Comparison of ENCODE assay signal across 23 cellular contexts in genomic region chr5:18024542-18024941, GRCh38.
"Had no signal": no experiment of that assay in that cellular context is flagged by ENCODE, and none has a peak within 500 bp of the region (broad histone marks: within the 10 kb centered on the region; RNA-seq: fewer than 3 reads in every experiment).

No MANE protein-coding gene starts in this region.

- DNase-seq: activated CD4-positive, alpha-beta T cell treated with anti-CD3 and anti-CD28 coated beads for 4 hours; activated CD4-positive, alpha-beta T cell treated with anti-CD3 and anti-CD28 coated beads, Interleukin-2, amount 50 U/mL, for 4 hours; activated naive CD4-positive, alpha-beta T cell; activated T-cell treated with anti-CD3 and anti-CD28 coated beads for 4 hours; activated T-cell treated with anti-CD3 and anti-CD28 coated beads, Interleukin-2, amount 50 U/mL, for 72 hours; dermis blood vessel endothelial cell; effector CD4-positive, alpha-beta T cell; erythroblast; gastrocnemius medialis; glutamatergic neuron; islet precursor cell; left ventricle myocardium inferior; naive B cell; nephron progenitor cell; ovary; stimulated activated CD4-positive, alpha-beta T cell treated with anti-CD3 and anti-CD28 coated beads, Interleukin-1b, Interleukin-23, amount 100 ng/mL, for 48 hours; stimulated activated naive B cell treated with anti-CD40 and anti-IgM and Interleukin-4, amounts not matched to agents 10 μg/mL and 1 μg/mL and 100 μg/mL, for 72 hours; stomach; thyroid gland had no signal

- H3K27me3 Mint-ChIP-seq: naive B cell; progenitor cell of endocrine pancreas; stimulated activated naive B cell treated with anti-CD40 and anti-IgM and Interleukin-4, amounts not matched to agents 10 μg/mL and 1 μg/mL and 100 μg/mL, for 72 hours had no signal

- H3K4me1 Mint-ChIP-seq: nephron progenitor cell had no signal

- H3K9me3 ChIP-seq: gastrocnemius medialis, ovary, stomach, thyroid gland had no signal

- H3K4me1 ChIP-seq: gastrocnemius medialis, left ventricle myocardium inferior, stomach had no signal

- ATAC-seq: activated naive CD4-positive, alpha-beta T cell treated with anti-CD3 and anti-CD28 coated beads, Interleukin-2, amount 50 U/mL, for 72 hours; activated T-cell treated with anti-CD3 and anti-CD28 coated beads, Interleukin-2, amount 50 U/mL, for 72 hours; gastrocnemius medialis had no signal

- H3K4me2 ChIP-seq: smooth muscle cell had no signal

- H3K36me3 Mint-ChIP-seq: activated naive CD4-positive, alpha-beta T cell treated with anti-CD3 and anti-CD28 coated beads, Interleukin-2, amount 50 U/mL, for 72 hours; naive B cell; stimulated activated naive B cell treated with anti-CD40 and anti-IgM and Interleukin-4, amounts not matched to agents 10 μg/mL and 1 μg/mL and 100 μg/mL, for 72 hours had no signal

- H3K4me3 ChIP-seq: gastrocnemius medialis, left ventricle myocardium inferior, lung, ovary, smooth muscle cell, stomach, thyroid gland had no signal

- H3K27ac Mint-ChIP-seq: activated naive CD4-positive, alpha-beta T cell treated with anti-CD3 and anti-CD28 coated beads, Interleukin-2, amount 50 U/mL, for 72 hours; activated T-cell treated with anti-CD3 and anti-CD28 coated beads, Interleukin-2, amount 50 U/mL, for 72 hours; nephron progenitor cell; progenitor cell of endocrine pancreas; stimulated activated naive B cell treated with anti-CD40 and anti-IgM and Interleukin-4, amounts not matched to agents 10 μg/mL and 1 μg/mL and 100 μg/mL, for 72 hours had no signal

- H3K27me3 ChIP-seq: gastrocnemius medialis, ovary, stomach, thyroid gland had no signal

- H3K4me3 Mint-ChIP-seq: activated T-cell treated with anti-CD3 and anti-CD28 coated beads, Interleukin-2, amount 50 U/mL, for 72 hours; naive B cell; nephron progenitor cell; stimulated activated naive B cell treated with anti-CD40 and anti-IgM and Interleukin-4, amounts not matched to agents 10 μg/mL and 1 μg/mL and 100 μg/mL, for 72 hours had no signal

- H3K27ac ChIP-seq: gastrocnemius medialis, left ventricle myocardium inferior, ovary, stomach, thyroid gland had no signal

- H3K9me3 Mint-ChIP-seq: nephron progenitor cell; stimulated activated naive B cell treated with anti-CD40 and anti-IgM and Interleukin-4, amounts not matched to agents 10 μg/mL and 1 μg/mL and 100 μg/mL, for 72 hours had no signal

- H3K36me3 ChIP-seq: gastrocnemius medialis, left ventricle myocardium inferior, ovary, stomach, thyroid gland had no signal
